Comparison of ENCODE assay signal across 17 cellular contexts in the genomic region with DNA sequence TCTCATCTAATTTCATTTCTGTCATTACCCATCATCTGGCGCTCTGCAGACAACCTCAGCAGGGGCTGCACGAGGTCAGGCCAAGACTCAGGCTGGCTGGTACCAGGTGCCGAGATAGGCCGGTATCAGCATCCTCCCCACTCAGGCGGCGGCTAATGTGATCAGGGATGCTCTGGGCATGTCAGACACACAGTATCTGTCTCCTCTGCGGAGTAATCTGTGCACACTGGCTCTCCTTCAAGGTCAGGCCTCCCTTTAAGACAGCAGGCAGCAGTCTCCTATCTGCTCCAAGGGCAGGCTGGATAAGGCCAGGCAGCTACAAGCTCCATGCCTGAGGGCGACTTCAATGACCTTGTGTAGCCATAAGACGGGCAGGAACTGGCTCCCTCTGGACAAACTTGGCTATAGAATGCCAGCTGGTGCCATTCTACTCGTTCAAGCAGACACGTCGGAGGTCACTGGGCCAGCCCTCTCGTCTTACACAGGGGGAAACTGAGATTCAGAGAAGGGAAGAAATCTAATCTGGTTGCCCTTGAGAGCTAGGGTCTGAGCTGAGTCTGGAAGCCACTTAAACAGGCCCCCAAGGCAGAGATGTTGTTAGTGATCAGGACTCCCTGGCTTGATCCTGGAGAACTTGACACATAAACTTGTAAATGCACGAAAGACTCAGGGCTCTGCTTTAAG. TPM values are rescaled to one million over a fixed set of nuclear protein-coding genes. Genes with fewer than 3 reads are reported as not detected.
DNase-seq lines count a peak whose midpoint lies in the region; ATAC-seq and TF ChIP-seq lines count a peak whose summit lies in the region.
"Had no signal": no experiment of that assay in that cellular context is flagged by ENCODE, and none has a peak within 500 bp of the region (broad histone marks: within the 10 kb centered on the region; RNA-seq: fewer than 3 reads in every experiment).

No MANE protein-coding gene starts in this region.

- POLR2A ChIA-PET in SK-N-SH (lab: Yijun Ruan, JAX): no interaction called here

- H3K4me3 Mint-ChIP-seq in endodermal cell (no peak overlapping the region), osteocyte (ENCODE audit: unreplicated experiment) (no peak overlapping the region)
- no peak overlapping the region for H3K4me3 Mint-ChIP-seq in activated naive CD8-positive, alpha-beta T cell treated with anti-CD3 and anti-CD28 coated beads for 36 hours
- H3K4me3 Mint-ChIP-seq: CD4-positive, alpha-beta memory T cell had no signal

- H3K4me1 ChIP-seq in BE2C (peaks cover 13% of the 10 kb centered on the region; the same call in 1 of the 2 replicates), SK-N-SH (ENCODE audit: control insufficient read depth in 1 of 2, insufficient read depth in 2 of 2, low read depth in 1 of 2, low read length in 1 of 2) (peaks cover 25 to 26% of the 10 kb centered on the region in 2 experiments; a peak in 3 of 4 replicates), endodermal cell (ENCODE audit: control insufficient read depth, insufficient read depth, low read length) (peaks cover 10% of the 10 kb centered on the region)

- ATAC-seq in HG03175 (IDR thresholded peaks at IDR 0.05; ENCODE audit: unreplicated experiment): no peak
- ATAC-seq in HG03469 (IDR thresholded peaks at IDR 0.05; ENCODE audit: unreplicated experiment): no peak

- CTCF ChIA-PET in SK-N-SH (lab: Yijun Ruan, JAX): interaction anchor here (0.7 to 18.6 kb wide), 9 partner anchors 9 to 967 kb away, joined by 3 to 662 read pairs (median 3); no protein-coding TSS in a partner anchor

- H3K36me3 ChIP-seq in BE2C (no peaks in the 10 kb centered on the region), SK-N-SH (replicated peaks in 1 of 2; ENCODE audit: control insufficient read depth in 1 of 2, insufficient read depth in 2 of 2, low read length in 1 of 2) (peaks cover 0 to 14% of the 10 kb centered on the region in 2 experiments), endodermal cell (ENCODE audit: control insufficient read depth, insufficient read depth, low read length) (no peaks in the 10 kb centered on the region)

- no peak; the same call in 1 of the 2 replicates for TF ChIP-seq RAD21 in SK-N-SH (IDR thresholded peaks at IDR 0.05; ENCODE audit: low read length)

- TF ChIP-seq EP300 in SK-N-SH (IDR thresholded peaks at IDR 0.05; ENCODE audit: borderline replicate concordance in 1 of 2, low read depth in 1 of 2, low read length in 1 of 2): peak in 1 of 2 experiments; percentile 83; a peak in 2 of 4 replicates

- H3K9me3 Mint-ChIP-seq in endodermal cell (peaks cover 2% of the 10 kb centered on the region), osteocyte (ENCODE audit: unreplicated experiment) (no peaks in the 10 kb centered on the region)
- no peaks in the 10 kb centered on the region for H3K9me3 Mint-ChIP-seq in activated naive CD8-positive, alpha-beta T cell treated with anti-CD3 and anti-CD28 coated beads for 36 hours

- H3K27me3 ChIP-seq in BE2C: no peaks in the 10 kb centered on the region
- no peaks in the 10 kb centered on the region for H3K27me3 ChIP-seq in SK-N-SH (ENCODE audit: insufficient read depth)
- no peaks in the 10 kb centered on the region for H3K27me3 ChIP-seq in endodermal cell (ENCODE audit: control insufficient read depth, insufficient read depth, low read length, poor library complexity, severe bottlenecking)

- H3K79me2 ChIP-seq in SK-N-SH (ENCODE audit: insufficient read depth): peaks cover 8% of the 10 kb centered on the region; the same call in 1 of the 2 replicates

- no peak overlapping the region for H3K4me2 ChIP-seq in SK-N-SH

- TF ChIP-seq CTCF in BE2C (IDR thresholded peaks at IDR 0.05; ENCODE audit: low read depth, low read length): no peak
- TF ChIP-seq CTCF in SK-N-SH (IDR thresholded peaks at IDR 0.05): no peak
- TF ChIP-seq CTCF in endodermal cell (conservative IDR thresholded peaks at IDR 0.05): no peak
- TF ChIP-seq CTCF in osteocyte (IDR thresholded peaks at IDR 0.05): no peak

- 77% methylated on average over 10 of the region's 14 CpGs for WGBS in SK-N-SH (ENCODE audit: low lambda C conversion rate)
- WGBS in endodermal cell (ENCODE audit: insufficient coverage in 1 of 2, insufficient read length in 1 of 2), 2 experiments: 90 to 93% methylated on average over 11 to 14 of the region's 14 CpGs

- H3K27ac Mint-ChIP-seq in endodermal cell (no peak overlapping the region), osteocyte (ENCODE audit: unreplicated experiment) (no peak overlapping the region)
- no peak overlapping the region for H3K27ac Mint-ChIP-seq in activated naive CD8-positive, alpha-beta T cell treated with anti-CD3 and anti-CD28 coated beads for 36 hours
- H3K27ac Mint-ChIP-seq: CD4-positive, alpha-beta memory T cell had no signal

- no peaks in the 10 kb centered on the region for H3K9me2 ChIP-seq in SK-N-SH

- no peak overlapping the region for H2AFZ ChIP-seq in SK-N-SH (ENCODE audit: low read depth)

- H3K9me3 ChIP-seq in BE2C (no peaks in the 10 kb centered on the region), SK-N-SH (no peaks in the 10 kb centered on the region), endodermal cell (ENCODE audit: control insufficient read depth, low read length) (no peaks in the 10 kb centered on the region)

- H3K27me3 Mint-ChIP-seq in endodermal cell (ENCODE audit: insufficient read depth) (peaks cover 3% of the 10 kb centered on the region), osteocyte (ENCODE audit: unreplicated experiment) (no peaks in the 10 kb centered on the region)
- H3K27me3 Mint-ChIP-seq in activated naive CD8-positive, alpha-beta T cell treated with anti-CD3 and anti-CD28 coated beads for 36 hours: no peaks in the 10 kb centered on the region

- H3K27ac ChIP-seq in SK-N-SH (ENCODE audit: low read depth in 2 of 2, low read length in 1 of 2): peak overlapping the region in 1 of 2 experiments; percentile 75; a peak in 2 of 4 replicates
- no peak overlapping the region for H3K27ac ChIP-seq in endodermal cell (ENCODE audit: low read depth, low read length)

- H3K9ac ChIP-seq in SK-N-SH (no peak overlapping the region), endodermal cell (ENCODE audit: extremely low read depth, low read length, poor library complexity, severe bottlenecking) (no peak overlapping the region)

- H3K4me1 Mint-ChIP-seq in endodermal cell (peaks cover 9% of the 10 kb centered on the region), osteocyte (ENCODE audit: unreplicated experiment) (peaks cover 27% of the 10 kb centered on the region)
- no peaks in the 10 kb centered on the region for H3K4me1 Mint-ChIP-seq in activated naive CD8-positive, alpha-beta T cell treated with anti-CD3 and anti-CD28 coated beads for 36 hours
- H3K4me1 Mint-ChIP-seq: CD4-positive, alpha-beta memory T cell had no signal

- peaks cover 6% of the 10 kb centered on the region for H3F3A ChIP-seq in SK-N-SH (replicated peaks; ENCODE audit: insufficient read depth)

- peak; percentile 79 for DNase-seq in BE2C
- DNase-seq in SK-N-SH: peak; percentile 78
- DNase-seq in endodermal cell: peak; percentile 30
- DNase-seq in osteocyte (ENCODE audit: extremely low spot score, unreplicated experiment): peak; percentile 70
- DNase-seq in T-helper 2 cell: no peak
- no peak for DNase-seq in activated naive CD8-positive, alpha-beta T cell treated with anti-CD3 and anti-CD28 coated beads for 36 hours
- DNase-seq: CD4-positive, alpha-beta memory T cell; DMS153; GDM1; H7; NCI-H187; NCI-H2227 treated with DMSO at 0.1 percent for 48 hours; NCI-H510A treated with DMSO at 0.1 percent for 48 hours; NCI-H82; SHP77 had no signal

- no peaks in the 10 kb centered on the region for H4K20me1 ChIP-seq in SK-N-SH (ENCODE audit: insufficient read depth)

- H3K4me3 ChIP-seq in BE2C (ENCODE audit: low read depth, low read length) (no peak overlapping the region), SK-N-SH (ENCODE audit: low read depth in 2 of 2, low read length in 1 of 2) (no peak overlapping the region), endodermal cell (ENCODE audit: low read length) (no peak overlapping the region)

- H3K36me3 Mint-ChIP-seq in endodermal cell (ENCODE audit: low read depth) (no peaks in the 10 kb centered on the region), osteocyte (ENCODE audit: unreplicated experiment) (no peaks in the 10 kb centered on the region)
- H3K36me3 Mint-ChIP-seq in activated naive CD8-positive, alpha-beta T cell treated with anti-CD3 and anti-CD28 coated beads for 36 hours: no peaks in the 10 kb centered on the region
- H3K36me3 Mint-ChIP-seq: CD4-positive, alpha-beta memory T cell had no signal

TF ChIP-seq in SK-N-SH, 30 proteins besides CTCF, POLR2A, EP300 and RAD21 (continues in another document):
- TF ChIP-seq CHD2 (IDR thresholded peaks at IDR 0.05; ENCODE audit: low read length, partially characterized antibody): peak; percentile 52
- TF ChIP-seq, protein P1, sequence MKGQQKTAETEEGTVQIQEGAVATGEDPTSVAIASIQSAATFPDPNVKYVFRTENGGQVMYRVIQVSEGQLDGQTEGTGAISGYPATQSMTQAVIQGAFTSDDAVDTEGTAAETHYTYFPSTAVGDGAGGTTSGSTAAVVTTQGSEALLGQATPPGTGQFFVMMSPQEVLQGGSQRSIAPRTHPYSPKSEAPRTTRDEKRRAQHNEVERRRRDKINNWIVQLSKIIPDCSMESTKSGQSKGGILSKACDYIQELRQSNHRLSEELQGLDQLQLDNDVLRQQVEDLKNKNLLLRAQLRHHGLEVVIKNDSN (IDR thresholded peaks at IDR 0.05; ENCODE audit: borderline replicate concordance, low read depth): no peak
- TF ChIP-seq, protein P2, sequence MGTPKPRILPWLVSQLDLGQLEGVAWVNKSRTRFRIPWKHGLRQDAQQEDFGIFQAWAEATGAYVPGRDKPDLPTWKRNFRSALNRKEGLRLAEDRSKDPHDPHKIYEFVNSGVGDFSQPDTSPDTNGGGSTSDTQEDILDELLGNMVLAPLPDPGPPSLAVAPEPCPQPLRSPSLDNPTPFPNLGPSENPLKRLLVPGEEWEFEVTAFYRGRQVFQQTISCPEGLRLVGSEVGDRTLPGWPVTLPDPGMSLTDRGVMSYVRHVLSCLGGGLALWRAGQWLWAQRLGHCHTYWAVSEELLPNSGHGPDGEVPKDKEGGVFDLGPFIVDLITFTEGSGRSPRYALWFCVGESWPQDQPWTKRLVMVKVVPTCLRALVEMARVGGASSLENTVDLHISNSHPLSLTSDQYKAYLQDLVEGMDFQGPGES (IDR thresholded peaks at IDR 0.05; ENCODE audit: low read depth, low read length): no peak
- no peak for TF ChIP-seq JUND (IDR thresholded peaks at IDR 0.05)

RNA-seq across cellular contexts. Expression of a gene that starts 59.3 kb away (rescaled TPM):
- 5.8 TPM for polyA plus RNA-seq in BE2C (2012; ENCODE audit: insufficient read depth, insufficient read length, low read depth)
- polyA plus RNA-seq in SK-N-SH (2012; rRNA removed): 12.4 and 13.8 TPM in 2 replicates
- polyA plus RNA-seq in SK-N-SH (2012; cell fraction: cytosol; rRNA removed): 9.9 and 11.6 TPM in 2 replicates
- polyA plus RNA-seq in SK-N-SH (2012; cell fraction: nucleus; rRNA removed): 35.6 and 42.2 TPM in 2 replicates
- total RNA-seq in endodermal cell (10 to 100 TPM; 10.3 to 14.1 TPM), osteocyte (0.64 and 1.1 TPM in 2 replicates)
- 1.8 TPM for polyA plus RNA-seq in endodermal cell (2013, experiment 1 of 2)
- 1.3 TPM for polyA plus RNA-seq in endodermal cell (2013, experiment 2 of 2)
- not detected for total RNA-seq in activated naive CD8-positive, alpha-beta T cell treated with anti-CD3 and anti-CD28 coated beads for 36 hours
- polyA plus RNA-seq: CD4-positive, alpha-beta memory T cell had no signal

Comparison
In these comparisons a context has a peak if more than half of its experiments do, and no peak if none do; other contexts are left out.
1. DNase-seq: peak in BE2C (single experiment), SK-N-SH (single experiment), endodermal cell (single experiment) and osteocyte (single experiment); none in T-helper 2 cell (0 of 5) and activated naive CD8-positive, alpha-beta T cell treated with anti-CD3 and anti-CD28 coated beads for 36 hours (single experiment).